37 cellular contexts compared by ENCODE assay signal in the genomic region with DNA sequence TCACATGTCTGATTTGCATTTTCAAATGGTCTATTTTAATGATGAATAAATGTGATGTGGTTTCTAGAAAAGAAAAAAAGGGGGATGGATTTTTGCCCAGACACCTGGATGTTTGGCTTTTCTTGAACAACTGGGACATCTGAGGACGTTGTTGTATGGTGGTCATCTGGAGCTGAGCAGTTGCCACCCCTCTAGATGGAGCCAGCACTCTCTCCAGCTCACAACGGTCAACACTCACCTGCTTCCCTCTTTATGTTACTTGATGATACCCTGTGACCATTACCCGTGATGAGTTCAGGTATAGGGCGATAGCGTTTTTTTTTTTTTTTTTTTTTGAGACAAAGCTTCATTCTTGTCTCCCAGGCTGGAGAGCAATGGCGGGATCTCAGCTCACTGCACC. TPM values are rescaled to one million over a fixed set of nuclear protein-coding genes. Genes with fewer than 3 reads are reported as not detected.
DNase-seq lines count a peak whose midpoint lies in the region; ATAC-seq, FAIRE-seq and TF ChIP-seq lines count a peak whose summit lies in the region.
"Had no signal": no experiment of that assay in that cellular context is flagged by ENCODE, and none has a peak within 500 bp of the region (broad histone marks: within the 10 kb centered on the region; RNA-seq: fewer than 3 reads in every experiment).

No MANE protein-coding gene starts in this region.

- H3K9me3 Mint-ChIP-seq in GM23338 = peaks cover 15% of the 10 kb centered on the region
- no peaks in the 10 kb centered on the region for H3K9me3 Mint-ChIP-seq in effector memory CD8-positive, alpha-beta T cell
- H3K9me3 Mint-ChIP-seq in activated naive CD8-positive, alpha-beta T cell treated with anti-CD3 and anti-CD28 coated beads for 36 hours = no peaks in the 10 kb centered on the region

- POLR2A ChIA-PET in K562 (lab: Yijun Ruan, JAX) = interaction anchor here (0.6 to 1.5 kb wide), 3 partner anchors 10 to 80 kb away, joined by 3 to 6 read pairs (median 4); no protein-coding TSS in a partner anchor

- H3K36me3 ChIP-seq in BE2C = no peaks in the 10 kb centered on the region
- no peaks in the 10 kb centered on the region for H3K36me3 ChIP-seq in GM23338 (ENCODE audit: insufficient read depth)
- no peaks in the 10 kb centered on the region for H3K36me3 ChIP-seq in OCI-LY3 (replicated peaks; ENCODE audit: low read depth, low read length)
- no peaks in the 10 kb centered on the region for H3K36me3 ChIP-seq in K562 (ENCODE audit: control insufficient read depth, insufficient read depth, low read length)
- H3K36me3 ChIP-seq: ascending aorta, neutrophil, right atrium auricular region, upper lobe of right lung had no signal

- H3K9me2 ChIP-seq in GM23338 (ENCODE audit: insufficient read depth) = 0 out of 2 replicates have a peak, but pooled peaks cover 4% of the 10 kb centered on the region

- no peaks in the 10 kb centered on the region for H3F3A ChIP-seq in GM23338 (replicated peaks; ENCODE audit: low read depth)

- no peak overlapping the region for H3K4me3 Mint-ChIP-seq in GM23338
- H3K4me3 Mint-ChIP-seq in effector memory CD8-positive, alpha-beta T cell = no peak overlapping the region
- no peak overlapping the region for H3K4me3 Mint-ChIP-seq in activated naive CD8-positive, alpha-beta T cell treated with anti-CD3 and anti-CD28 coated beads for 36 hours
- H3K4me3 Mint-ChIP-seq: activated T-cell treated with anti-CD3 and anti-CD28 coated beads, Interleukin-2, amount 50 U/mL, for 4 hours had no signal

- H3K27me3 ChIP-seq in BE2C (peaks cover 15% of the 10 kb centered on the region), GM23338 (ENCODE audit: insufficient read depth) (no peaks in the 10 kb centered on the region), OCI-LY3 (ENCODE audit: low read depth, low read length) (no peaks in the 10 kb centered on the region), K562 (ENCODE audit: control insufficient read depth in 2 of 2, insufficient read depth in 2 of 2, low read length in 2 of 2) (peaks cover 11 to 18% of the 10 kb centered on the region in 2 experiments; a peak in 3 of 5 replicates)
- H3K27me3 ChIP-seq: ascending aorta, neutrophil, right atrium auricular region, upper lobe of right lung had no signal

- FAIRE-seq in K562 (lab: Jason Lieb, UNC) = peak; percentile 58
- FAIRE-seq: colon, small intestine had no signal

- H3K79me2 ChIP-seq in GM23338 (replicated peaks; ENCODE audit: insufficient read depth) (no peaks in the 10 kb centered on the region), OCI-LY3 (ENCODE audit: low read length) (no peaks in the 10 kb centered on the region), K562 (ENCODE audit: control insufficient read depth, insufficient read depth, low read length) (no peaks in the 10 kb centered on the region)

- in situ Hi-C loops in K562 (cut with MboI) = no loop called here

- DNase-seq in BE2C = no peak
- DNase-seq in GM23338 (ENCODE audit: low spot score) = peak; percentile 21
- DNase-seq in K562 (ENCODE audit: extremely low read depth in 1 of 4, low spot score in 3 of 4) = no peak
- no peak for DNase-seq in effector memory CD8-positive, alpha-beta T cell
- DNase-seq in activated naive CD8-positive, alpha-beta T cell treated with anti-CD3 and anti-CD28 coated beads for 36 hours = no peak
- DNase-seq in activated T-cell treated with anti-CD3 and anti-CD28 coated beads, Interleukin-2, amount 50 U/mL, for 1 hour = no peak
- no peak for DNase-seq in hepatic stellate cell (ENCODE audit: low spot score)
- DNase-seq: activated gamma-delta T cell; activated T-cell treated with anti-CD3 and anti-CD28 coated beads, Interleukin-2, amount 50 U/mL, for 4 hours; Caco-2; DND-41; effector CD4-positive, alpha-beta T cell; GF-D8; glutamatergic neuron; GOT3; islet precursor cell; Kasumi-1; left ventricle myocardium superior; MV-4-11; NCI-H1694 treated with DMSO at 0.1 percent for 48 hours; NCI-H2171 treated with DMSO at 0.1 percent for 48 hours; NCI-H524; posterior cingulate gyrus; small intestine; stimulated activated naive CD8-positive, alpha-beta T cell treated with anti-CD3 and anti-CD28 coated beads, Interleukin-15, Interleukin-2, amounts not matched to agents 100 U/mL and 50 U/mL, for 24 hours; SW 1271; T-helper 9 cell; upper lobe of right lung had no signal

- TF ChIP-seq CTCF in BE2C (IDR thresholded peaks at IDR 0.05; ENCODE audit: low read depth, low read length) (0 out of 2 replicates have a peak, but pooled peaks have one; percentile 9), GM23338 (conservative IDR thresholded peaks at IDR 0.05; ENCODE audit: low read depth in 2 of 2) (peak; percentile 18 to 55; a peak in 3 of 4 replicates), OCI-LY3 (IDR thresholded peaks at IDR 0.05; ENCODE audit: low read depth, low read length) (peak; percentile 34), K562 (IDR thresholded peaks at IDR 0.05 in 2 of 3, conservative IDR thresholded peaks at IDR 0.05 in 1 of 3; ENCODE audit: insufficient read depth in 2 of 3, low read depth in 1 of 3, low read length in 3 of 3) (peak in 1 of 3 experiments; percentile 17; a peak in 1 of 6 replicates)

- H2AFZ ChIP-seq in GM23338 (no peak overlapping the region), OCI-LY3 (ENCODE audit: low read depth, low read length) (no peak overlapping the region), K562 (ENCODE audit: low read depth, low read length) (no peak overlapping the region)

- no peak for TF ChIP-seq POLR2A in K562 (conservative IDR thresholded peaks at IDR 0.05)

- CTCF ChIA-PET in K562 (lab: Yijun Ruan, JAX; ENCODE audit: low intra/inter-chr PET ratio) = interaction anchor here (0.5 kb wide), 1 partner anchor 185 kb away, joined by 3 read pairs; no protein-coding TSS in a partner anchor

- H3K27ac ChIP-seq in GM23338 (ENCODE audit: low read depth) (no peak overlapping the region), OCI-LY3 (ENCODE audit: low read length) (no peak overlapping the region), K562 (ENCODE audit: extremely low read depth, low read depth, low read length) (no peak overlapping the region)
- H3K27ac ChIP-seq: ascending aorta, C4-2B, neutrophil, right atrium auricular region, upper lobe of right lung had no signal

- H4K20me1 ChIP-seq in GM23338 (replicated peaks; ENCODE audit: insufficient read depth) (no peaks in the 10 kb centered on the region), OCI-LY3 (ENCODE audit: insufficient read depth, low read length) (no peaks in the 10 kb centered on the region), K562 (replicated peaks; ENCODE audit: control insufficient read depth, insufficient read depth, low read length) (no peaks in the 10 kb centered on the region)

- H3K9me3 ChIP-seq in BE2C (no peaks in the 10 kb centered on the region), OCI-LY3 (ENCODE audit: insufficient read depth, low read length) (no peaks in the 10 kb centered on the region), K562 (replicated peaks; ENCODE audit: control insufficient read depth, insufficient read depth, low read depth, low read length) (no peaks in the 10 kb centered on the region)
- H3K9me3 ChIP-seq: ascending aorta, Caco-2, neutrophil had no signal

- H3K9me1 ChIP-seq in K562 (ENCODE audit: control insufficient read depth, insufficient read depth, low read length) = no peaks in the 10 kb centered on the region

- intact Hi-C loops in K562 (cut with micrococcal nuclease) = no loop called here

- H3K9ac ChIP-seq in OCI-LY3 (ENCODE audit: low read length) (no peak overlapping the region), K562 (ENCODE audit: insufficient read depth in 1 of 2, low read depth in 2 of 2, low read length in 2 of 2) (no peak overlapping the region)

- no peaks in the 10 kb centered on the region; the same call in 2 of the 3 replicates for H3K4me1 Mint-ChIP-seq in GM23338
- H3K4me1 Mint-ChIP-seq in effector memory CD8-positive, alpha-beta T cell (ENCODE audit: low read depth in 2 of 2) = no peaks in the 10 kb centered on the region
- no peaks in the 10 kb centered on the region for H3K4me1 Mint-ChIP-seq in activated naive CD8-positive, alpha-beta T cell treated with anti-CD3 and anti-CD28 coated beads for 36 hours

- ATAC-seq in GM23338 (no peak), K562 (peak; percentile 63; the same call in 2 of the 3 replicates)
- no peak for ATAC-seq in effector memory CD8-positive, alpha-beta T cell (replicated peaks)
- ATAC-seq: activated T-cell treated with anti-CD3 and anti-CD28 coated beads, Interleukin-2, amount 50 U/mL, for 4 hours; left ventricle myocardium superior; stimulated activated naive CD8-positive, alpha-beta T cell treated with anti-CD3 and anti-CD28 coated beads, Interleukin-15, Interleukin-2, amounts not matched to agents 100 U/mL and 50 U/mL, for 24 hours; upper lobe of right lung had no signal

- H3K27me3 Mint-ChIP-seq in GM23338 (ENCODE audit: insufficient read depth, low read depth, poor library complexity) = peaks cover 1% of the 10 kb centered on the region
- peaks cover 13 to 16% of the 10 kb centered on the region in 2 donors for H3K27me3 Mint-ChIP-seq in effector memory CD8-positive, alpha-beta T cell
- H3K27me3 Mint-ChIP-seq in activated naive CD8-positive, alpha-beta T cell treated with anti-CD3 and anti-CD28 coated beads for 36 hours = peaks cover 13% of the 10 kb centered on the region

- H3K4me3 ChIP-seq in BE2C (ENCODE audit: low read depth, low read length) = no peak overlapping the region
- H3K4me3 ChIP-seq in GM23338 = no peak overlapping the region
- no peak overlapping the region for H3K4me3 ChIP-seq in OCI-LY3 (ENCODE audit: low read length)
- no peak overlapping the region for H3K4me3 ChIP-seq in K562
- H3K4me3 ChIP-seq: ascending aorta, right atrium auricular region, upper lobe of right lung had no signal

- TF ChIP-seq EP300 in K562 (IDR thresholded peaks at IDR 0.05; ENCODE audit: low read length) = no peak

- H3K27ac Mint-ChIP-seq in GM23338 = no peak overlapping the region
- no peak overlapping the region for H3K27ac Mint-ChIP-seq in effector memory CD8-positive, alpha-beta T cell
- H3K27ac Mint-ChIP-seq in activated naive CD8-positive, alpha-beta T cell treated with anti-CD3 and anti-CD28 coated beads for 36 hours = no peak overlapping the region

- BruUV-seq in K562 (replicated peaks; lab: Mats Ljungman, UMichigan) = no TSS peak

- no peak for TF ChIP-seq RAD21 in K562 (CRISPR knock-in tag; conservative IDR thresholded peaks at IDR 0.05 in 1 of 2, IDR thresholded peaks at IDR 0.05 in 1 of 2)

- peaks cover 4% of the 10 kb centered on the region; the same call in 2 of the 3 replicates for H3K36me3 Mint-ChIP-seq in GM23338 (ENCODE audit: low read depth)
- no peaks in the 10 kb centered on the region for H3K36me3 Mint-ChIP-seq in effector memory CD8-positive, alpha-beta T cell (ENCODE audit: insufficient read depth)
- no peaks in the 10 kb centered on the region for H3K36me3 Mint-ChIP-seq in activated naive CD8-positive, alpha-beta T cell treated with anti-CD3 and anti-CD28 coated beads for 36 hours

- WGBS in K562 (ENCODE audit: insufficient coverage, low coverage, missing lambda C conversion rate) = 0% methylated on average over 3 of the region's 6 CpGs

- H3K4me2 ChIP-seq in GM23338 = no peak overlapping the region
- no peak overlapping the region for H3K4me2 ChIP-seq in OCI-LY3 (ENCODE audit: low read length)
- no peak overlapping the region for H3K4me2 ChIP-seq in K562 (ENCODE audit: insufficient read depth, low read length)

- no peaks in the 10 kb centered on the region for H3K4me1 ChIP-seq in BE2C
- peaks cover 5% of the 10 kb centered on the region for H3K4me1 ChIP-seq in GM23338 (ENCODE audit: insufficient read depth)
- H3K4me1 ChIP-seq in OCI-LY3 (ENCODE audit: low read length) = peaks cover 7% of the 10 kb centered on the region
- no peaks in the 10 kb centered on the region for H3K4me1 ChIP-seq in K562 (replicated peaks in 1 of 2; ENCODE audit: control insufficient read depth in 2 of 2, insufficient read depth in 2 of 2, low read length in 2 of 2)
- H3K4me1 ChIP-seq: ascending aorta, Caco-2, right atrium auricular region, upper lobe of right lung had no signal

RNA-seq across cellular contexts. Expression of a gene that starts 30.1 kb away (rescaled TPM):
- polyA plus RNA-seq in BE2C (2012; ENCODE audit: insufficient read depth, insufficient read length, low read depth) = 12.1 TPM
- 32.8 and 36.9 TPM in 2 replicates for total RNA-seq in GM23338 (2014; rRNA removed; shearing (Covaris generic))
- polyA plus RNA-seq in GM23338 (2016; fragmentation: Nextera tagmentation; extraction: Ambion mirVana) (11.2 and 12.5 TPM in 2 replicates), K562 (2011; rRNA removed) (19.0 and 29.1 TPM in 2 replicates), K562 (2014; fragmentation: Illumina TruSeq; extraction: Trizol) (30.1 and 36.1 TPM in 2 replicates), K562 (2014; fragmentation: Nextera tagmentation; extraction: Ambion mirVana) (10 to 100 TPM in 1 of 2 experiments, 1 to 10 TPM in 1; 9.7 to 17.5 TPM), K562 (2014; rRNA removed) (35.3 and 37.9 TPM in 2 replicates)
- total RNA-seq in K562 (2011; cell fraction: chromatin; rRNA removed; ENCODE audit: low replicate concordance) = 30.7 and 81.3 TPM in 2 replicates
- total RNA-seq in K562 (2011; cell fraction: nucleolus; rRNA removed) = 17.8 and 20.4 TPM in 2 replicates
- 36.7 and 53.3 TPM in 2 replicates for total RNA-seq in K562 (2011; cell fraction: nucleoplasm; rRNA removed)
- total RNA-seq in K562 (2014; rRNA removed) (25.4 and 26.9 TPM in 2 replicates), K562 (2014; rRNA removed; fragmentation: Illumina TruSeq; extraction: Trizol) (25.9 and 26.1 TPM in 2 replicates), K562 (2015; rRNA removed; fragmentation: Illumina TruSeq; extraction: Trizol) (29.2 and 30.2 TPM in 2 replicates), K562 (2021) (28.2 and 28.4 TPM in 2 replicates)
- polyA plus RNA-seq in K562 (2011; cell fraction: cytosol; rRNA removed) = 16.4 and 39.5 TPM in 2 replicates
- 29.6 and 42.3 TPM in 2 replicates for polyA plus RNA-seq in K562 (2011; cell fraction: nucleus; rRNA removed)
- polyA plus RNA-seq in K562 (2012) = 17.0 and 20.7 TPM in 2 replicates
- polyA minus RNA-seq in K562 (2011; rRNA and poly(A)+ RNA removed) = 15.4 and 19.7 TPM in 2 replicates
- 8.6 and 8.7 TPM in 2 replicates for polyA minus RNA-seq in K562 (2011; cell fraction: cytosol; rRNA and poly(A)+ RNA removed)
- 21.9 and 22.2 TPM in 2 replicates for polyA minus RNA-seq in K562 (2011; cell fraction: nucleus; rRNA and poly(A)+ RNA removed)
- 10 to 100 TPM; 28.1 to 30.0 TPM for total RNA-seq in activated naive CD8-positive, alpha-beta T cell treated with anti-CD3 and anti-CD28 coated beads for 36 hours

RNA-seq across cellular contexts. Expression of a gene that starts 37.1 kb away (rescaled TPM):
- not detected for polyA plus RNA-seq in BE2C (2012; ENCODE audit: insufficient read depth, insufficient read length, low read depth)
- not detected in 2 replicates for total RNA-seq in GM23338 (2014; rRNA removed; shearing (Covaris generic))
- polyA plus RNA-seq in GM23338 (2016; fragmentation: Nextera tagmentation; extraction: Ambion mirVana) (not detected in 2 replicates), K562 (2011; rRNA removed) (0.06 TPM in 1 of 2 replicates, not detected in the other), K562 (2014; fragmentation: Illumina TruSeq; extraction: Trizol) (not detected in 2 replicates), K562 (2014; fragmentation: Nextera tagmentation; extraction: Ambion mirVana) (not detected), K562 (2014; rRNA removed) (not detected in 2 replicates)
- total RNA-seq in K562 (2011; cell fraction: chromatin; rRNA removed; ENCODE audit: low replicate concordance) = not detected in 2 replicates
- not detected in 2 replicates for total RNA-seq in K562 (2011; cell fraction: nucleolus; rRNA removed)
- not detected in 2 replicates for total RNA-seq in K562 (2011; cell fraction: nucleoplasm; rRNA removed)
- total RNA-seq in K562 (2014; rRNA removed) (not detected in 2 replicates), K562 (2014; rRNA removed; fragmentation: Illumina TruSeq; extraction: Trizol) (not detected in 2 replicates), K562 (2015; rRNA removed; fragmentation: Illumina TruSeq; extraction: Trizol) (not detected in 2 replicates), K562 (2021) (not detected in 2 replicates)
- not detected in 2 replicates for polyA plus RNA-seq in K562 (2011; cell fraction: cytosol; rRNA removed)
- not detected in 2 replicates for polyA plus RNA-seq in K562 (2011; cell fraction: nucleus; rRNA removed)
- not detected in 2 replicates for polyA plus RNA-seq in K562 (2012)
- polyA minus RNA-seq in K562 (2011; rRNA and poly(A)+ RNA removed) = not detected in 2 replicates
- polyA minus RNA-seq in K562 (2011; cell fraction: cytosol; rRNA and poly(A)+ RNA removed) = not detected in 2 replicates
- not detected in 2 replicates for polyA minus RNA-seq in K562 (2011; cell fraction: nucleus; rRNA and poly(A)+ RNA removed)
- total RNA-seq in activated naive CD8-positive, alpha-beta T cell treated with anti-CD3 and anti-CD28 coated beads for 36 hours = not detected
- total RNA-seq: activated T-cell treated with anti-CD3 and anti-CD28 coated beads, Interleukin-2, amount 50 U/mL, for 4 hours; ascending aorta; Caco-2; left ventricle myocardium superior; mesenteric fat pad; right atrium auricular region; RPMI7951; upper lobe of right lung had no signal
- polyA plus RNA-seq: esophagus had no signal
